16 cellular contexts compared by ENCODE assay signal in the genomic region with DNA sequence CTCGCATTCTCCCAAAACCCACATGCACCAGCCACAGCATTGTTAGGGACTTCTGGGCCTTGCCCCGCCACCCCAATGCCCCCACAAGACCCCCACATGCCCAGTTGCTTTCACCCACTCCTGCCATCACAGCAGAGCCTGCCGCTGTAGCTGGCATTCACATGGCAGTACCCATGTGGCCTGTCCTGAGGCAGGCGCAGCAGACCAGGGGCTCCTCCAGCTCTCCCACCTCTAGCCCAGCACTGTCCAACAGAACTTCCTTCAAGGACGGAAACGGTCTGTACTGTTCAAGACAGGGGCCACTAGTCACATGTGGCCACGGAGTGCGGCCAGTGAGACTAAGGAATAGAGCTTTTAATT. TPM values are rescaled to one million over a fixed set of nuclear protein-coding genes. Genes with fewer than 3 reads are reported as not detected.
A peak's percentile ranks its signal among the peaks of the same experiment; 100 is the strongest.
DNase-seq lines count a peak whose midpoint lies in the region; ATAC-seq lines count a peak whose summit lies in the region.
"Had no signal": no experiment of that assay in that cellular context is flagged by ENCODE, and none has a peak within 500 bp of the region (broad histone marks: within the 10 kb centered on the region; RNA-seq: fewer than 3 reads in every experiment).

No MANE protein-coding gene starts in this region.

- no peak for ATAC-seq in stimulated activated naive CD8-positive, alpha-beta T cell treated with anti-CD3 and anti-CD28 coated beads, Interleukin-15, Interleukin-2, amounts not matched to agents 100 U/mL and 50 U/mL, for 24 hours
- ATAC-seq in effector memory CD8-positive, alpha-beta T cell (replicated peaks): no peak
- ATAC-seq in GM21367 (IDR thresholded peaks at IDR 0.05; ENCODE audit: unreplicated experiment): no peak
- no peak for ATAC-seq in HG02938 (IDR thresholded peaks at IDR 0.05; ENCODE audit: unreplicated experiment)
- ATAC-seq: activated T-helper 17 cell treated with anti-CD3 and anti-CD28 coated beads, Interleukin-2, amount 50 U/mL, for 72 hours; K562 had no signal

- H3K9me3 Mint-ChIP-seq in stimulated activated naive CD8-positive, alpha-beta T cell treated with anti-CD3 and anti-CD28 coated beads, Interleukin-15, Interleukin-2, amounts not matched to agents 100 ng/mL and 50 ng/mL, for 24 hours: no peaks in the 10 kb centered on the region
- H3K9me3 Mint-ChIP-seq in effector memory CD8-positive, alpha-beta T cell: no peaks in the 10 kb centered on the region
- H3K9me3 Mint-ChIP-seq: activated CD4-positive, alpha-beta memory T cell treated with anti-CD3 and anti-CD28 coated beads for 36 hours; activated T-helper 17 cell treated with anti-CD3 and anti-CD28 coated beads, Interleukin-2, amount 50 U/mL, for 72 hours had no signal

- no CpG with 5 or more reads among the region's 8 CpGs for WGBS in neuronal stem cell (ENCODE audit: extremely low coverage in 2 of 2, insufficient read length in 2 of 2, insufficient replicate concordance in 1 of 2), 2 donors

- H3K27me3 Mint-ChIP-seq in stimulated activated naive CD8-positive, alpha-beta T cell treated with anti-CD3 and anti-CD28 coated beads, Interleukin-15, Interleukin-2, amounts not matched to agents 100 ng/mL and 50 ng/mL, for 24 hours: no peaks in the 10 kb centered on the region
- H3K27me3 Mint-ChIP-seq in effector memory CD8-positive, alpha-beta T cell: no peaks in the 10 kb centered on the region
- H3K27me3 Mint-ChIP-seq: activated CD4-positive, alpha-beta memory T cell treated with anti-CD3 and anti-CD28 coated beads for 36 hours; activated T-helper 17 cell treated with anti-CD3 and anti-CD28 coated beads, Interleukin-2, amount 50 U/mL, for 72 hours had no signal

- no peak overlapping the region for H2BK5ac ChIP-seq in neuronal stem cell (ENCODE audit: low read length)

- peaks cover 33 to 98% of the 10 kb centered on the region in 2 donors for H3K36me3 ChIP-seq in neuronal stem cell (replicated peaks in 1 of 2; ENCODE audit: control insufficient read depth in 2 of 2, insufficient read depth in 2 of 2, low read length in 2 of 2)

- peak overlapping the region; percentile 63 for H3K27ac Mint-ChIP-seq in stimulated activated naive CD8-positive, alpha-beta T cell treated with anti-CD3 and anti-CD28 coated beads, Interleukin-15, Interleukin-2, amounts not matched to agents 100 ng/mL and 50 ng/mL, for 24 hours
- H3K27ac Mint-ChIP-seq in effector memory CD8-positive, alpha-beta T cell: peak overlapping the region; percentile 44 to 97
- H3K27ac Mint-ChIP-seq: activated T-helper 17 cell treated with anti-CD3 and anti-CD28 coated beads, Interleukin-2, amount 50 U/mL, for 72 hours had no signal

- H3K4me1 ChIP-seq in neuronal stem cell (ENCODE audit: control insufficient read depth in 2 of 2, insufficient read depth in 1 of 2, low read depth in 1 of 2, low read length in 2 of 2): peaks cover 11 to 30% of the 10 kb centered on the region in 2 donors

- no peaks in the 10 kb centered on the region for H3K27me3 ChIP-seq in neuronal stem cell (ENCODE audit: control insufficient read depth in 3 of 3, insufficient read depth in 3 of 3, low read depth in 1 of 3, low read length in 3 of 3)

- no peak overlapping the region for H3K18ac ChIP-seq in neuronal stem cell (ENCODE audit: low read length)

- H2BK12ac ChIP-seq in neuronal stem cell (ENCODE audit: low read length): no peak overlapping the region

- no peak overlapping the region for H4K91ac ChIP-seq in neuronal stem cell (ENCODE audit: low read depth, low read length, poor library complexity)

- H3K9ac ChIP-seq in neuronal stem cell (ENCODE audit: low read depth, low read length, poor library complexity): no peak overlapping the region
- H3K9ac ChIP-seq: GM23248 had no signal

- no peak overlapping the region for H4K8ac ChIP-seq in neuronal stem cell (ENCODE audit: low read depth, low read length)

- peaks cover 37% of the 10 kb centered on the region for H3K36me3 Mint-ChIP-seq in stimulated activated naive CD8-positive, alpha-beta T cell treated with anti-CD3 and anti-CD28 coated beads, Interleukin-15, Interleukin-2, amounts not matched to agents 100 ng/mL and 50 ng/mL, for 24 hours (ENCODE audit: low read depth)
- H3K36me3 Mint-ChIP-seq in effector memory CD8-positive, alpha-beta T cell (ENCODE audit: insufficient read depth): peaks cover 52% of the 10 kb centered on the region

- peaks cover 67% of the 10 kb centered on the region for H3K4me1 Mint-ChIP-seq in stimulated activated naive CD8-positive, alpha-beta T cell treated with anti-CD3 and anti-CD28 coated beads, Interleukin-15, Interleukin-2, amounts not matched to agents 100 ng/mL and 50 ng/mL, for 24 hours (ENCODE audit: low read depth)
- peaks cover 40 to 43% of the 10 kb centered on the region in 2 donors for H3K4me1 Mint-ChIP-seq in effector memory CD8-positive, alpha-beta T cell (ENCODE audit: low read depth in 2 of 2)

- H2AK5ac ChIP-seq in neuronal stem cell (ENCODE audit: low read depth, low read length): no peak overlapping the region

- H3K4ac ChIP-seq in neuronal stem cell (ENCODE audit: low read length): no peak overlapping the region

- H2BK120ac ChIP-seq in neuronal stem cell (ENCODE audit: low read depth, low read length): no peak overlapping the region

- peak overlapping the region; percentile 23 for H3K14ac ChIP-seq in neuronal stem cell (ENCODE audit: low read length)

- no peak overlapping the region for H3K4me3 Mint-ChIP-seq in stimulated activated naive CD8-positive, alpha-beta T cell treated with anti-CD3 and anti-CD28 coated beads, Interleukin-15, Interleukin-2, amounts not matched to agents 100 ng/mL and 50 ng/mL, for 24 hours
- H3K4me3 Mint-ChIP-seq in effector memory CD8-positive, alpha-beta T cell: no peak overlapping the region
- H3K4me3 Mint-ChIP-seq: activated CD4-positive, alpha-beta memory T cell treated with anti-CD3 and anti-CD28 coated beads for 36 hours; activated T-helper 17 cell treated with anti-CD3 and anti-CD28 coated beads, Interleukin-2, amount 50 U/mL, for 72 hours had no signal

- no peak overlapping the region for H3K4me3 ChIP-seq in neuronal stem cell (ENCODE audit: low read length in 2 of 2)
- H3K4me3 ChIP-seq: GM23248, K562 had no signal

- H3K27ac ChIP-seq in neuronal stem cell (replicated peaks; ENCODE audit: low read length): no peak overlapping the region
- H3K27ac ChIP-seq: GM23248 had no signal

- H3K79me1 ChIP-seq in neuronal stem cell (ENCODE audit: low read depth, low read length): peaks cover 14% of the 10 kb centered on the region

- H2AFZ ChIP-seq in neuronal stem cell (ENCODE audit: low read length): no peak overlapping the region
- H2AFZ ChIP-seq: GM23248 had no signal

- no peak overlapping the region for H2BK15ac ChIP-seq in neuronal stem cell (ENCODE audit: low read length)

- H3K4me2 ChIP-seq in neuronal stem cell (ENCODE audit: insufficient read depth, low read length, poor library complexity, severe bottlenecking): no peak overlapping the region

- H3K9me3 ChIP-seq in neuronal stem cell (replicated peaks in 1 of 2; ENCODE audit: control insufficient read depth in 2 of 2, insufficient read depth in 1 of 2, low read depth in 1 of 2, low read length in 2 of 2): no peaks in the 10 kb centered on the region

- DNase-seq in stimulated activated naive CD8-positive, alpha-beta T cell treated with anti-CD3 and anti-CD28 coated beads, Interleukin-15, Interleukin-2, amounts not matched to agents 100 U/mL and 50 U/mL, for 24 hours: no peak
- DNase-seq in effector memory CD8-positive, alpha-beta T cell: no peak
- DNase-seq in neuronal stem cell (ENCODE audit: low spot score) (no peak), hypothalamus (lab: John Stamatoyannopoulos, UW) (no peak), iPS-NIHi7 (ENCODE audit: extremely low spot score) (no peak)
- DNase-seq: activated CD4-positive, alpha-beta memory T cell treated with anti-CD3 and anti-CD28 coated beads for 36 hours; glutamatergic neuron; GM23248; NCI-H1105; NCI-H82; stimulated activated naive CD4-positive, alpha-beta T cell treated with Interleukin-2 at 50 U/mL for 16 hours had no signal

- peak overlapping the region; percentile 9 for H3K23ac ChIP-seq in neuronal stem cell (ENCODE audit: low read depth, low read length, poor library complexity)

RNA-seq across cellular contexts. Expression of a gene that starts 32.5 kb away (rescaled TPM):
- 488 TPM for polyA plus RNA-seq in neuronal stem cell (2013, experiment 1 of 2)
- polyA plus RNA-seq in neuronal stem cell (2013, experiment 2 of 2): 480 TPM
